Comparison of ENCODE assay signal across 19 cellular contexts in the genomic region with DNA sequence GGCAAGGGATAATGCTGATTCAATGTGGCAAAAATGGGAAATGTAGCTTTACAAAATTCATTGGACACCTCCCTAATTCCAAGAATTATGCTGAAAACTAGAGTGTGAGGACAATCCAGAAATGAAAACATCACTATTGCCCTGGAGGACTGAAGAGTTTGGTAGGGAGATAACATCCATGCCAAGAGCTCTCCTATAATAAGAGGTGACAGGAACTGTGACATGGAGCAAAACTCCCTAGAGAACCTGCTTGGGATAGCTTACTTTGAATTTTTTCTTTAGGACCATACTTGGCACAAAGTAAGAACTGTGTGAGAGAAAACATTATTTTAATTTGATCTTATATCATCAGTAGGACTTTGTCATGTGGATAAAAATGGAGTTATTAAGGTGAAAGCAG.
"Had no signal": no experiment of that assay in that cellular context is flagged by ENCODE, and none has a peak within 500 bp of the region (broad histone marks: within the 10 kb centered on the region; RNA-seq: fewer than 3 reads in every experiment).

No MANE protein-coding gene starts in this region.

- DNase-seq: Kasumi-1, MM.1S, NCI-H1092 treated with DMSO at 0.1 percent for 48 hours, NCI-H1436, NCI-H187, NCI-H2029, NCI-H2081 treated with DMSO at 0.1 percent for 48 hours, NCI-H2171, NCI-H446, NCI-H510A, NCI-H524 treated with DMSO at 0.1 percent for 48 hours, NCI-H774, Right ventricle myocardium superior, RPMI8226, SIG-M5 had no signal

- H3K27ac ChIP-seq: HL-60, KMS-11, SJSA1, SK-N-MC had no signal
